29 cellular contexts compared by ENCODE assay signal in genomic region chr11:63782749-63783148, GRCh38.
"Had no signal": no experiment of that assay in that cellular context is flagged by ENCODE, and none has a peak within 500 bp of the region (broad histone marks: within the 10 kb centered on the region; RNA-seq: fewer than 3 reads in every experiment).

No MANE protein-coding gene starts in this region.

- H3K9me3 ChIP-seq: ascending aorta, breast epithelium, gastrocnemius medialis, heart left ventricle had no signal

- H3K27ac ChIP-seq: ascending aorta, breast epithelium, cardiac muscle cell, coronary artery, dorsolateral prefrontal cortex, foreskin keratinocyte, gastrocnemius medialis, heart left ventricle had no signal

- H3K4me3 ChIP-seq: ascending aorta, breast epithelium, cardiac muscle cell, coronary artery, dorsolateral prefrontal cortex, gastrocnemius medialis, heart left ventricle had no signal

- H3K4me1 ChIP-seq: ascending aorta, breast epithelium, foreskin keratinocyte, gastrocnemius medialis had no signal

- DNase-seq: activated CD4-positive, alpha-beta memory T cell treated with anti-CD3 and anti-CD28 coated beads, Interleukin-2, amount 10 ng/mL, durations not matched to agents 7 days and 5 days; activated CD4-positive, alpha-beta T cell treated with anti-CD3 and anti-CD28 coated beads for 1 hour; activated CD4-positive, alpha-beta T cell treated with anti-CD3 and anti-CD28 coated beads for 4 hours; activated CD4-positive, alpha-beta T cell treated with anti-CD3 and anti-CD28 coated beads, Interleukin-2, amount 10 ng/mL, durations not matched to agents 7 days and 5 days; activated CD4-positive, alpha-beta T cell treated with anti-CD3 and anti-CD28 coated beads, Interleukin-2, amount 50 U/mL, for 4 hours; activated CD8-positive, alpha-beta memory T cell treated with anti-CD3 and anti-CD28 coated beads, Interleukin-2, amount 50 U/mL, for 48 hours; activated gamma-delta T cell; activated naive CD4-positive, alpha-beta T cell; activated naive CD4-positive, alpha-beta T cell treated with anti-CD3 and anti-CD28 coated beads, Interleukin-2, amount 10 ng/mL, durations not matched to agents 7 days and 5 days; activated naive CD8-positive, alpha-beta T cell treated with anti-CD3 and anti-CD28 coated beads, Interleukin-2, amount 10 ng/mL, durations not matched to agents 7 days and 5 days; activated T-cell treated with anti-CD3 and anti-CD28 coated beads for 4 hours; activated T-cell treated with anti-CD3 and anti-CD28 coated beads, Interleukin-2, amount 50 U/mL, for 24 hours; activated T-cell treated with anti-CD3 and anti-CD28 coated beads, Interleukin-2, amount 50 U/mL, for 72 hours; central memory CD4-positive, alpha-beta T cell; cerebellar nuclear complex; dorsolateral prefrontal cortex; effector memory CD4-positive, alpha-beta T cell; endodermal cell; foreskin keratinocyte; gastrocnemius medialis; glutamatergic neuron; heart left ventricle; T-helper 2 cell had no signal

- H3K27me3 ChIP-seq: ascending aorta, breast epithelium, cardiac muscle cell, dorsolateral prefrontal cortex, gastrocnemius medialis, heart left ventricle had no signal

- H3K36me3 ChIP-seq: ascending aorta, breast epithelium, cardiac muscle cell, gastrocnemius medialis, heart left ventricle had no signal

- ATAC-seq: activated naive CD4-positive, alpha-beta T cell treated with anti-CD3 and anti-CD28 coated beads, Interleukin-2, amount 50 U/mL, for 72 hours; activated T-cell treated with anti-CD3 and anti-CD28 coated beads, Interleukin-2, amount 50 U/mL, for 72 hours; esophagus mucosa; foreskin keratinocyte; gastrocnemius medialis; heart left ventricle had no signal
